ENCODE assay signal across 21 cellular contexts in genomic region chr1:30189818-30190480, GRCh38.
DNase-seq lines count a peak whose midpoint lies in the region; ATAC-seq, FAIRE-seq and TF ChIP-seq lines count a peak whose summit lies in the region.
"Had no signal": no experiment of that assay in that cellular context is flagged by ENCODE, and none has a peak within 500 bp of the region (broad histone marks: within the 10 kb centered on the region; RNA-seq: fewer than 3 reads in every experiment).

No MANE protein-coding gene starts in this region.

- no peaks in the 10 kb centered on the region for H3K36me3 ChIP-seq in CD8-positive, alpha-beta memory T cell (ENCODE audit: insufficient read depth, low read length)

- peak overlapping the region in 4 of 7 donors; percentile 5 to 47 (median 36) for H3K4me3 Mint-ChIP-seq in CD8-positive, alpha-beta memory T cell
- H3K4me3 Mint-ChIP-seq in T-helper 17 cell: peak overlapping the region; percentile 69
- H3K4me3 Mint-ChIP-seq in immature natural killer cell: peak overlapping the region; percentile 40 to 76 (median 70)
- H3K4me3 Mint-ChIP-seq in progenitor cell of endocrine pancreas (ENCODE audit: low read depth): no peak overlapping the region
- H3K4me3 Mint-ChIP-seq: CD14-positive monocyte, HFFc6 had no signal

- no peak overlapping the region for H3K4me3 ChIP-seq in CD8-positive, alpha-beta memory T cell (ENCODE audit: low read length)
- H3K4me3 ChIP-seq: PC-9 had no signal

- peak overlapping the region in 7 of 8 donors; percentile 31 to 95 (median 85) for H3K27ac Mint-ChIP-seq in CD8-positive, alpha-beta memory T cell
- H3K27ac Mint-ChIP-seq in T-helper 17 cell (peak overlapping the region; percentile 87), immature natural killer cell (peak overlapping the region; percentile 93 to 97 (median 94)), progenitor cell of endocrine pancreas (peak overlapping the region; percentile 22)
- H3K27ac Mint-ChIP-seq: HFFc6 had no signal

- peaks cover 0 to 1% (median 0%) of the 10 kb centered on the region in 5 donors for H3K9me3 Mint-ChIP-seq in CD8-positive, alpha-beta memory T cell
- H3K9me3 Mint-ChIP-seq in immature natural killer cell: no peaks in the 10 kb centered on the region
- H3K9me3 Mint-ChIP-seq in progenitor cell of endocrine pancreas (ENCODE audit: low read depth): no peaks in the 10 kb centered on the region

- no peaks in the 10 kb centered on the region for H3K27me3 ChIP-seq in CD8-positive, alpha-beta memory T cell (ENCODE audit: insufficient read depth, low read length, poor library complexity, severe bottlenecking)

- TF ChIP-seq CTCF in progenitor cell of endocrine pancreas (IDR thresholded peaks at IDR 0.05; ENCODE audit: unreplicated experiment): no peak

- H3K4me1 Mint-ChIP-seq in CD8-positive, alpha-beta memory T cell: peaks cover 4 to 36% (median 36%) of the 10 kb centered on the region in 3 donors
- peaks cover 47% of the 10 kb centered on the region for H3K4me1 Mint-ChIP-seq in T-helper 17 cell
- peaks cover 61 to 69% of the 10 kb centered on the region in 2 donors for H3K4me1 Mint-ChIP-seq in immature natural killer cell
- no peaks in the 10 kb centered on the region for H3K4me1 Mint-ChIP-seq in progenitor cell of endocrine pancreas (ENCODE audit: low read depth)

- H3K9me3 ChIP-seq in CD8-positive, alpha-beta memory T cell (ENCODE audit: low read length): no peaks in the 10 kb centered on the region
- H3K9me3 ChIP-seq in T-helper 17 cell (ENCODE audit: control insufficient read depth, low read length, poor library complexity, severe bottlenecking): no peaks in the 10 kb centered on the region

- no peak for FAIRE-seq in urothelium cell line (lab: Jason Lieb, UNC)
- FAIRE-seq: GM19239, HepG2 had no signal

- H3K4me1 ChIP-seq in CD8-positive, alpha-beta memory T cell (ENCODE audit: insufficient read depth, low read length): peaks cover 14% of the 10 kb centered on the region

- CTCF ChIA-PET in CD8-positive, alpha-beta memory T cell (lab: Charles Lee): no interaction called here

- no peak for ATAC-seq in T-helper 17 cell
- ATAC-seq in HG03469 (IDR thresholded peaks at IDR 0.05; ENCODE audit: unreplicated experiment): no peak
- no peak for ATAC-seq in GM18511 (IDR thresholded peaks at IDR 0.05; ENCODE audit: unreplicated experiment)
- ATAC-seq: HepG2 had no signal

- peaks cover 4 to 26% of the 10 kb centered on the region in 2 donors for H3K27me3 Mint-ChIP-seq in CD8-positive, alpha-beta memory T cell
- H3K27me3 Mint-ChIP-seq in T-helper 17 cell (no peaks in the 10 kb centered on the region), immature natural killer cell (ENCODE audit: low read depth in 3 of 3) (peaks cover 4 to 5% (median 5%) of the 10 kb centered on the region in 3 donors), progenitor cell of endocrine pancreas (peaks cover 15% of the 10 kb centered on the region)

- H3K27ac ChIP-seq in CD8-positive, alpha-beta memory T cell (ENCODE audit: low read depth, low read length): no peak overlapping the region
- H3K27ac ChIP-seq: KMS-11, PC-9 had no signal

- POLR2A ChIA-PET in CD8-positive, alpha-beta memory T cell (lab: Charles Lee): no interaction called here

- no peaks in the 10 kb centered on the region for H3K36me3 Mint-ChIP-seq in CD8-positive, alpha-beta memory T cell
- no peaks in the 10 kb centered on the region for H3K36me3 Mint-ChIP-seq in T-helper 17 cell (ENCODE audit: low read depth)
- H3K36me3 Mint-ChIP-seq in immature natural killer cell: no peaks in the 10 kb centered on the region
- H3K36me3 Mint-ChIP-seq in progenitor cell of endocrine pancreas (ENCODE audit: insufficient read depth): no peaks in the 10 kb centered on the region
- H3K36me3 Mint-ChIP-seq: CD14-positive monocyte had no signal

- DNase-seq in CD8-positive, alpha-beta memory T cell: no peak
- DNase-seq in T-helper 17 cell (no peak), immature natural killer cell (no peak), progenitor cell of endocrine pancreas (ENCODE audit: low spot score, unreplicated experiment) (no peak), LoVo (ENCODE audit: low spot score) (no peak), urothelium cell line (ENCODE audit: low spot score) (no peak)
- DNase-seq: ACHN, AML-193, EL, HFFc6, NCI-H1048, NCI-H1436 treated with DMSO at 0.1 percent for 48 hours, NCI-H2029 treated with DMSO at 0.1 percent for 48 hours, NCI-H774, PC-9 had no signal

Comparison
In these comparisons a context has a peak if more than half of its experiments do, and no peak if none do; other contexts are left out.
1. H3K27ac Mint-ChIP-seq: peak in every context shown above with its lines; median percentile 94 in immature natural killer cell; 87 in T-helper 17 cell; 85 in CD8-positive, alpha-beta memory T cell; 22 in progenitor cell of endocrine pancreas.